9 cellular contexts compared by ENCODE assay signal in the genomic region with DNA sequence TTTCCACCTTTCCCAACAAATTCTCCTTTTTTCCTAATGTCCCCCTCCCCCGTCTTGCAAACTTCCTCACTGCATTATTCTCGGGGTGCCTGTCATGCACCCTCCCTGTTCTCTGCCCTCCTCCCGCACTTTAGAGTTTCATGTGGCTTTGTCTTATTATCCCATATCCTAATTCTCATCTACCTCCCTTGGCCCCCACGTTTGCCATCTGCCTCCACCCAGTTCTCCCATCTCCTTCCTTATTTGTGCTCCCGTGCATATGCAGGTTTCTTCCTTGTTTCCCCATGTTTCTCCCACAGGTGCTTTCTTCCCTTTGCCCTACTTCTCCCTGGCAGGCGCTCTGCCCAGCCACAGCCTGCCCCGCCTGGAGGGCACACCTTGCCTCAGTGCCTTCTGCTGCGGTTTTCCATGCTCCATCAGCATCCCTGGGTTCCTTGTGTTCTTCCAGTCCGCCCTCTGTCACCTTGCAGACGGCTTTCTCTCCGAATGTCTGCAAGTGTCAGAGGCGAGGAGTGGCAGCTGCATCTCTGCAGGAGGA. TPM values are rescaled to one million over a fixed set of nuclear protein-coding genes. Genes with fewer than 3 reads are reported as not detected.
DNase-seq lines count a peak whose midpoint lies in the region; ATAC-seq and TF ChIP-seq lines count a peak whose summit lies in the region.
"Had no signal": no experiment of that assay in that cellular context is flagged by ENCODE, and none has a peak within 500 bp of the region (broad histone marks: within the 10 kb centered on the region; RNA-seq: fewer than 3 reads in every experiment).

No MANE protein-coding gene starts in this region.

- CTCF ChIA-PET in CD8-positive, alpha-beta T cell (lab: Charles Lee): interaction anchor here (1.4 to 2.5 kb wide), 4 partner anchors 41 to 108 kb away, joined by 4 to 12 read pairs (median 9); no protein-coding TSS in a partner anchor
- CTCF ChIA-PET in SK-N-SH (lab: Yijun Ruan, JAX): interaction anchor here (1.2 to 2.0 kb wide), 2 partner anchors 67 to 109 kb away, joined by 3 to 6 read pairs; no protein-coding TSS in a partner anchor

- intact Hi-C loops in CD8-positive, alpha-beta T cell (cut with DNase I, micrococcal nuclease): loop anchor here (2.0 to 5.0 kb wide), 10 partner anchors 40 to 787 kb away; a partner anchor contains a TSS

- ATAC-seq in CD8-positive, alpha-beta T cell: no peak
- ATAC-seq in GM18861 (IDR thresholded peaks at IDR 0.05; ENCODE audit: unreplicated experiment) (no peak), GM18867 (IDR thresholded peaks at IDR 0.05; ENCODE audit: unreplicated experiment) (no peak), GM19455 (IDR thresholded peaks at IDR 0.05; ENCODE audit: unreplicated experiment) (no peak)

- H3K27ac Mint-ChIP-seq in CD8-positive, alpha-beta T cell: no peak overlapping the region

- H4K20me1 ChIP-seq in MM.1S (ENCODE audit: insufficient read depth, low read length) (no peaks in the 10 kb centered on the region), osteoblast (ENCODE audit: insufficient read depth, low read length) (peaks cover 5% of the 10 kb centered on the region), SK-N-SH (ENCODE audit: insufficient read depth) (no peaks in the 10 kb centered on the region; the same call in 1 of the 2 replicates)

- no peak overlapping the region for H3K4me3 ChIP-seq in CD8-positive, alpha-beta T cell (ENCODE audit: low read depth, low read length)
- H3K4me3 ChIP-seq in MM.1S (ENCODE audit: low read length) (no peak overlapping the region), epithelial cell of esophagus (ENCODE audit: low read length) (no peak overlapping the region), osteoblast (ENCODE audit: insufficient read depth, low read length) (no peak overlapping the region), SK-N-SH (ENCODE audit: low read depth in 2 of 2, low read length in 1 of 2) (no peak overlapping the region)

- H3K9ac ChIP-seq in MM.1S (ENCODE audit: low read length) (no peak overlapping the region), SK-N-SH (no peak overlapping the region)

- H2AFZ ChIP-seq in MM.1S (ENCODE audit: low read length): no peak overlapping the region
- H2AFZ ChIP-seq in osteoblast (ENCODE audit: low read length): no peak overlapping the region
- H2AFZ ChIP-seq in SK-N-SH (ENCODE audit: low read depth): no peak overlapping the region

- H3K4me2 ChIP-seq in MM.1S (ENCODE audit: low read depth, low read length) (peak overlapping the region; percentile 59; the same call in 1 of the 2 replicates), osteoblast (ENCODE audit: insufficient read depth, low read length) (peak overlapping the region; percentile 86), SK-N-SH (no peak overlapping the region)

- peaks cover 16% of the 10 kb centered on the region for H3K4me1 ChIP-seq in CD8-positive, alpha-beta T cell (ENCODE audit: insufficient read depth, low read length)
- H3K4me1 ChIP-seq in MM.1S (ENCODE audit: low read length) (no peaks in the 10 kb centered on the region), osteoblast (ENCODE audit: insufficient read depth, low read length) (peaks cover 8% of the 10 kb centered on the region), SK-N-SH (ENCODE audit: control insufficient read depth in 1 of 2, insufficient read depth in 2 of 2, low read depth in 1 of 2, low read length in 1 of 2) (peaks cover 4 to 11% of the 10 kb centered on the region in 2 experiments; a peak in 2 of 4 replicates)

- no peak for TF ChIP-seq CTCF in CD8-positive, alpha-beta T cell (IDR thresholded peaks at IDR 0.05)
- TF ChIP-seq CTCF in MM.1S (IDR thresholded peaks at IDR 0.05; ENCODE audit: low read length): no peak
- no peak for TF ChIP-seq CTCF in epithelial cell of esophagus (IDR thresholded peaks at IDR 0.05; ENCODE audit: insufficient read depth, low read depth, low read length, missing control alignments)
- TF ChIP-seq CTCF in osteoblast (IDR thresholded peaks at IDR 0.05; ENCODE audit: extremely low read depth, low read depth, low read length): no peak
- TF ChIP-seq CTCF in SK-N-SH (IDR thresholded peaks at IDR 0.05): no peak

- no peak for TF ChIP-seq RAD21 in SK-N-SH (IDR thresholded peaks at IDR 0.05; ENCODE audit: low read length)

- TF ChIP-seq EP300 in SK-N-SH (IDR thresholded peaks at IDR 0.05; ENCODE audit: borderline replicate concordance in 1 of 2, low read depth in 1 of 2, low read length in 1 of 2): no peak

- H3K4me3 Mint-ChIP-seq in CD8-positive, alpha-beta T cell: peak overlapping the region; percentile 87

- POLR2A ChIA-PET in CD8-positive, alpha-beta T cell (lab: Charles Lee): interaction anchor here (0.8 to 2.2 kb wide), 2 partner anchors 14 to 42 kb away, joined by 3 to 10 read pairs; no protein-coding TSS in a partner anchor
- POLR2A ChIA-PET in SK-N-SH (lab: Yijun Ruan, JAX): no interaction called here

- no peaks in the 10 kb centered on the region for H3K27me3 Mint-ChIP-seq in CD8-positive, alpha-beta T cell (ENCODE audit: low read depth)

- H3K27ac ChIP-seq in CD8-positive, alpha-beta T cell (ENCODE audit: low read depth, low read length): no peak overlapping the region
- H3K27ac ChIP-seq in MM.1S (ENCODE audit: low read length): no peak overlapping the region
- no peak overlapping the region for H3K27ac ChIP-seq in osteoblast (ENCODE audit: low read depth, low read length)
- no peak overlapping the region for H3K27ac ChIP-seq in SK-N-SH (ENCODE audit: low read depth in 2 of 2, low read length in 1 of 2)
- H3K27ac ChIP-seq: foreskin keratinocyte had no signal

- H3K79me2 ChIP-seq in MM.1S (ENCODE audit: low read length): 0 out of 2 replicates have a peak, but pooled peaks cover 4% of the 10 kb centered on the region
- no peaks in the 10 kb centered on the region for H3K79me2 ChIP-seq in osteoblast (ENCODE audit: insufficient read depth, low read length)
- H3K79me2 ChIP-seq in SK-N-SH (ENCODE audit: insufficient read depth): no peaks in the 10 kb centered on the region

- peaks cover 12% of the 10 kb centered on the region for H3K36me3 Mint-ChIP-seq in CD8-positive, alpha-beta T cell

- H3K4me1 Mint-ChIP-seq in CD8-positive, alpha-beta T cell (ENCODE audit: low read depth): peaks cover 29% of the 10 kb centered on the region

- no peaks in the 10 kb centered on the region for H3K27me3 ChIP-seq in CD8-positive, alpha-beta T cell (ENCODE audit: insufficient read depth, low read length)
- no peaks in the 10 kb centered on the region for H3K27me3 ChIP-seq in MM.1S (replicated peaks; ENCODE audit: insufficient read depth, low read length)
- peaks cover 21% of the 10 kb centered on the region for H3K27me3 ChIP-seq in osteoblast (ENCODE audit: insufficient read depth, low read length)
- no peaks in the 10 kb centered on the region for H3K27me3 ChIP-seq in SK-N-SH (ENCODE audit: insufficient read depth)

- 91% methylated on average over 12 of the region's 12 CpGs for WGBS in SK-N-SH (ENCODE audit: low lambda C conversion rate)

- H3F3A ChIP-seq in MM.1S (ENCODE audit: insufficient read depth, low read length) (no peaks in the 10 kb centered on the region), SK-N-SH (replicated peaks; ENCODE audit: insufficient read depth) (no peaks in the 10 kb centered on the region)

- H3K36me3 ChIP-seq in CD8-positive, alpha-beta T cell (ENCODE audit: insufficient read depth, low read length): no peaks in the 10 kb centered on the region
- H3K36me3 ChIP-seq in MM.1S (replicated peaks; ENCODE audit: insufficient read depth, low read length) (no peaks in the 10 kb centered on the region), osteoblast (ENCODE audit: insufficient read depth, low read length) (no peaks in the 10 kb centered on the region), SK-N-SH (replicated peaks in 1 of 2; ENCODE audit: control insufficient read depth in 1 of 2, insufficient read depth in 2 of 2, low read length in 1 of 2) (no peaks in the 10 kb centered on the region)

- H3K9me2 ChIP-seq in MM.1S (replicated peaks; ENCODE audit: insufficient read depth, low read length) (no peaks in the 10 kb centered on the region), SK-N-SH (no peaks in the 10 kb centered on the region)

- H3K9me3 Mint-ChIP-seq in CD8-positive, alpha-beta T cell: no peaks in the 10 kb centered on the region

- no peaks in the 10 kb centered on the region for H3K9me3 ChIP-seq in CD8-positive, alpha-beta T cell (ENCODE audit: low read length)
- no peaks in the 10 kb centered on the region for H3K9me3 ChIP-seq in MM.1S (replicated peaks; ENCODE audit: insufficient read depth, low read length)
- no peaks in the 10 kb centered on the region for H3K9me3 ChIP-seq in osteoblast (ENCODE audit: low read depth, low read length)
- no peaks in the 10 kb centered on the region for H3K9me3 ChIP-seq in SK-N-SH

- no peak for DNase-seq in CD8-positive, alpha-beta T cell
- DNase-seq in MM.1S (no peak), epithelial cell of esophagus (ENCODE audit: low read depth) (peak; percentile 5), osteoblast (ENCODE audit: insufficient read length, low spot score, missing footprints) (no peak), SK-N-SH (no peak)
- DNase-seq: foreskin keratinocyte had no signal

TF ChIP-seq in SK-N-SH, 30 proteins besides CTCF, POLR2A, EP300 and RAD21 (continues in another document):
- TF ChIP-seq FOSL2 (IDR thresholded peaks at IDR 0.05; ENCODE audit: borderline replicate concordance, low read depth) (no peak), RCOR1 (IDR thresholded peaks at IDR 0.05; ENCODE audit: low read length) (no peak), CHD2 (IDR thresholded peaks at IDR 0.05; ENCODE audit: low read length, partially characterized antibody) (no peak), POLR2AphosphoS5 (IDR thresholded peaks at IDR 0.05; ENCODE audit: low read depth, low read length) (no peak), NFIC (IDR thresholded peaks at IDR 0.05; ENCODE audit: borderline replicate concordance) (no peak), GABPA (IDR thresholded peaks at IDR 0.05; ENCODE audit: low read depth) (no peak), MEF2A (IDR thresholded peaks at IDR 0.05; ENCODE audit: borderline replicate concordance, low read depth) (no peak), FOXM1 (IDR thresholded peaks at IDR 0.05; ENCODE audit: low read depth) (no peak)
- TF ChIP-seq, protein P1, sequence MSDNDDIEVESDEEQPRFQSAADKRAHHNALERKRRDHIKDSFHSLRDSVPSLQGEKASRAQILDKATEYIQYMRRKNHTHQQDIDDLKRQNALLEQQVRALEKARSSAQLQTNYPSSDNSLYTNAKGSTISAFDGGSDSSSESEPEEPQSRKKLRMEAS (IDR thresholded peaks at IDR 0.05; ENCODE audit: low read depth): no peak
- TF ChIP-seq, protein P2, sequence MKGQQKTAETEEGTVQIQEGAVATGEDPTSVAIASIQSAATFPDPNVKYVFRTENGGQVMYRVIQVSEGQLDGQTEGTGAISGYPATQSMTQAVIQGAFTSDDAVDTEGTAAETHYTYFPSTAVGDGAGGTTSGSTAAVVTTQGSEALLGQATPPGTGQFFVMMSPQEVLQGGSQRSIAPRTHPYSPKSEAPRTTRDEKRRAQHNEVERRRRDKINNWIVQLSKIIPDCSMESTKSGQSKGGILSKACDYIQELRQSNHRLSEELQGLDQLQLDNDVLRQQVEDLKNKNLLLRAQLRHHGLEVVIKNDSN (IDR thresholded peaks at IDR 0.05; ENCODE audit: borderline replicate concordance, low read depth): no peak

RNA-seq across cellular contexts. Expression of a gene that starts 1.5 kb away (rescaled TPM):
- total RNA-seq in CD8-positive, alpha-beta T cell: 100 to 1,000 TPM; 102 to 106 TPM
- total RNA-seq in osteoblast: 37.7 and 40.2 TPM in 2 replicates
- 4.3 and 4.7 TPM in 2 replicates for polyA plus RNA-seq in SK-N-SH (2012; rRNA removed)
- polyA plus RNA-seq in SK-N-SH (2012; cell fraction: cytosol; rRNA removed): 2.5 and 2.8 TPM in 2 replicates
- 16.5 and 18.3 TPM in 2 replicates for polyA plus RNA-seq in SK-N-SH (2012; cell fraction: nucleus; rRNA removed)
